Comparison of ENCODE assay signal across 16 cellular contexts in genomic region chr12:108820700-108821406, GRCh38. TPM values are rescaled to one million over a fixed set of nuclear protein-coding genes. Genes with fewer than 3 reads are reported as not detected.
DNase-seq lines count a peak whose midpoint lies in the region; ATAC-seq and TF ChIP-seq lines count a peak whose summit lies in the region.
"Had no signal": no experiment of that assay in that cellular context is flagged by ENCODE, and none has a peak within 500 bp of the region (broad histone marks: within the 10 kb centered on the region; RNA-seq: fewer than 3 reads in every experiment).

No MANE protein-coding gene starts in this region.

- H3K9me3 ChIP-seq in CD4-positive, CD25-positive, alpha-beta regulatory T cell (ENCODE audit: control insufficient read depth in 2 of 2, low read length in 2 of 2) = no peaks in the 10 kb centered on the region
- H3K9me3 ChIP-seq: BLaER1 had no signal

- no peaks in the 10 kb centered on the region for H3K27me3 Mint-ChIP-seq in CD4-positive, CD25-positive, alpha-beta regulatory T cell
- no peaks in the 10 kb centered on the region for H3K27me3 Mint-ChIP-seq in progenitor cell of endocrine pancreas
- H3K27me3 Mint-ChIP-seq: central memory CD8-positive, alpha-beta T cell had no signal

- H3K27me3 ChIP-seq in CD4-positive, CD25-positive, alpha-beta regulatory T cell (ENCODE audit: control insufficient read depth, insufficient read depth, low read length) = no peaks in the 10 kb centered on the region
- H3K27me3 ChIP-seq: BLaER1 had no signal

- no peak for TF ChIP-seq CTCF in progenitor cell of endocrine pancreas (IDR thresholded peaks at IDR 0.05; ENCODE audit: unreplicated experiment)

- no peak for ATAC-seq in CD4-positive, CD25-positive, alpha-beta regulatory T cell (ENCODE audit: low read depth in 2 of 2)
- ATAC-seq in HG03095 (IDR thresholded peaks at IDR 0.05; ENCODE audit: unreplicated experiment) = no peak

- H3K4me1 Mint-ChIP-seq in CD4-positive, CD25-positive, alpha-beta regulatory T cell = peaks cover 0 to 13% (median 11%) of the 10 kb centered on the region in 4 donors
- H3K4me1 Mint-ChIP-seq in progenitor cell of endocrine pancreas (ENCODE audit: low read depth) = peaks cover 21% of the 10 kb centered on the region

- no peaks in the 10 kb centered on the region for H3K4me1 ChIP-seq in CD4-positive, CD25-positive, alpha-beta regulatory T cell (ENCODE audit: control insufficient read depth, insufficient read depth, low read length, poor library complexity, severe bottlenecking)

- H3K36me3 Mint-ChIP-seq in CD4-positive, CD25-positive, alpha-beta regulatory T cell = peaks cover 14% of the 10 kb centered on the region
- H3K36me3 Mint-ChIP-seq in progenitor cell of endocrine pancreas (ENCODE audit: insufficient read depth) = peaks cover 14% of the 10 kb centered on the region

- no peak for DNase-seq in CD4-positive, CD25-positive, alpha-beta regulatory T cell
- DNase-seq in OCI-M1 (lab: John Stamatoyannopoulos, UW) (peak; percentile 54), epithelial cell of prostate (ENCODE audit: low read depth, low spot score) (no peak), progenitor cell of endocrine pancreas (ENCODE audit: low spot score, unreplicated experiment) (no peak), NCI-H1417 (lab: John Stamatoyannopoulos, UW) (no peak), NCI-H510A treated with DMSO at 0.1 percent for 48 hours (lab: John Stamatoyannopoulos, UW) (no peak), COR-L47 (lab: John Stamatoyannopoulos, UW) (no peak)
- DNase-seq: activated CD4-positive, alpha-beta T cell treated with anti-CD3 and anti-CD28 coated beads for 1 hour; activated effector memory CD4-positive, alpha-beta T cell treated with Interleukin-2 at 50 U/mL for 16 hours; NCI-H446 treated with DMSO at 0.1 percent for 48 hours; SIG-M5 had no signal

- H3K27ac Mint-ChIP-seq in CD4-positive, CD25-positive, alpha-beta regulatory T cell = peak overlapping the region in 2 of 3 donors; percentile 13 to 27
- peak overlapping the region; percentile 57 for H3K27ac Mint-ChIP-seq in progenitor cell of endocrine pancreas

- H3K4me3 ChIP-seq in CD4-positive, CD25-positive, alpha-beta regulatory T cell (ENCODE audit: low read depth, low read length) = no peak overlapping the region
- H3K4me3 ChIP-seq: BLaER1 had no signal

- no peak overlapping the region for H3K4me3 Mint-ChIP-seq in CD4-positive, CD25-positive, alpha-beta regulatory T cell
- H3K4me3 Mint-ChIP-seq in progenitor cell of endocrine pancreas (ENCODE audit: low read depth) = no peak overlapping the region
- H3K4me3 Mint-ChIP-seq: central memory CD8-positive, alpha-beta T cell; nephron had no signal

- no peaks in the 10 kb centered on the region for H3K9me3 Mint-ChIP-seq in CD4-positive, CD25-positive, alpha-beta regulatory T cell
- no peaks in the 10 kb centered on the region for H3K9me3 Mint-ChIP-seq in progenitor cell of endocrine pancreas (ENCODE audit: low read depth)
- H3K9me3 Mint-ChIP-seq: central memory CD8-positive, alpha-beta T cell had no signal

- no peak overlapping the region for H3K27ac ChIP-seq in CD4-positive, CD25-positive, alpha-beta regulatory T cell (ENCODE audit: insufficient read depth, low read length, poor library complexity, severe bottlenecking)
- peak overlapping the region; percentile 97 for H3K27ac ChIP-seq in epithelial cell of prostate
- H3K27ac ChIP-seq: BLaER1 had no signal

- peaks cover 39% of the 10 kb centered on the region for H3K36me3 ChIP-seq in CD4-positive, CD25-positive, alpha-beta regulatory T cell (ENCODE audit: control insufficient read depth, insufficient read depth, low read length)

RNA-seq across cellular contexts. Expression of gene SSH1, which starts 36.5 kb away (rescaled TPM):
- 32.5 TPM for total RNA-seq in CD4-positive, CD25-positive, alpha-beta regulatory T cell
- 1 to 10 TPM; 5.7 to 8.2 (median 6.9) TPM for polyA plus RNA-seq in CD4-positive, CD25-positive, alpha-beta regulatory T cell
- 37.2 and 38.8 TPM in 2 replicates for total RNA-seq in progenitor cell of endocrine pancreas

RNA-seq across cellular contexts. Expression of gene DAO, which starts 59.0 kb away (rescaled TPM):
- total RNA-seq in CD4-positive, CD25-positive, alpha-beta regulatory T cell = not detected
- not detected for polyA plus RNA-seq in CD4-positive, CD25-positive, alpha-beta regulatory T cell
- total RNA-seq in progenitor cell of endocrine pancreas = not detected in 2 replicates
- total RNA-seq: M059J had no signal
